In the genomic region with DNA sequence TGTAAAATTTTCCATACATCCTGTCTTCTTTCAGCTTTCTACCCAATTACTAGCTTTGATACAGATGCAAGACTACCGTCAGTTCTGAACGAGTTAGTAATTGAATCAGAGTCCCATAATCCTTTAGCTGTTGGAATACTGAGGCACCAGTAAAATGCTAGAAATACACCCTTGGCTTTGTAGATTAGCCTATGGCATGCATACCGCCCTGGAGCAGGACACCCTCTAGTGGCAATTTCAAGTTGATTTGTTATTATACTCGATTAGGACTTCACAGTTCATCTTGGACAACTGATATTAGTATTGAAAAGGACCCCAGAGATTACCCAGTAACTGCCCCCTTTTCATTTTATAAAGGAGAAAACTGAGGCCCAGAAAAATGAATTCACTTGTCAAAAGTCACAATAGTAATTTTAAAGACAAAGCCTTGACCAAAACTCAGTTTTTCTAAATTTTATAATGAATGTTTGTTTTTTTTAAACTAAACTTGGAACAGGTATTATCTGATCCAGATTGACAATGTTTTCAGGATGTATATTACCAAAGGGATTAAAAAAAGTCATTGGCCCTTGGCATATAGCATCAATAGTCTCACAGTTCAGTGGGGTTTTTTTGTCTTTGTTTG, we compare ENCODE assay signal across 1 cellular context.
TF ChIP-seq lines count a peak whose summit lies in the region.

No MANE protein-coding gene starts in this region.

TF ChIP-seq in GM12878, 131 proteins besides CTCF, POLR2A, EP300 and RAD21 (continued from another document):
- TF ChIP-seq, protein P1, sequence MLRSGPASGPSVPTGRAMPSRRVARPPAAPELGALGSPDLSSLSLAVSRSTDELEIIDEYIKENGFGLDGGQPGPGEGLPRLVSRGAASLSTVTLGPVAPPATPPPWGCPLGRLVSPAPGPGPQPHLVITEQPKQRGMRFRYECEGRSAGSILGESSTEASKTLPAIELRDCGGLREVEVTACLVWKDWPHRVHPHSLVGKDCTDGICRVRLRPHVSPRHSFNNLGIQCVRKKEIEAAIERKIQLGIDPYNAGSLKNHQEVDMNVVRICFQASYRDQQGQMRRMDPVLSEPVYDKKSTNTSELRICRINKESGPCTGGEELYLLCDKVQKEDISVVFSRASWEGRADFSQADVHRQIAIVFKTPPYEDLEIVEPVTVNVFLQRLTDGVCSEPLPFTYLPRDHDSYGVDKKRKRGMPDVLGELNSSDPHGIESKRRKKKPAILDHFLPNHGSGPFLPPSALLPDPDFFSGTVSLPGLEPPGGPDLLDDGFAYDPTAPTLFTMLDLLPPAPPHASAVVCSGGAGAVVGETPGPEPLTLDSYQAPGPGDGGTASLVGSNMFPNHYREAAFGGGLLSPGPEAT (IDR thresholded peaks at IDR 0.05; ENCODE audit: low read depth): 0 out of 2 replicates have a peak, but pooled peaks have one; percentile 27
- TF ChIP-seq MEF2B (IDR thresholded peaks at IDR 0.05; ENCODE audit: partially characterized antibody, poor library complexity, severe bottlenecking) (no peak), ZNF207 (IDR thresholded peaks at IDR 0.05; ENCODE audit: borderline replicate concordance) (peak; percentile 69; the same call in 1 of the 2 replicates), SMC3 (IDR thresholded peaks at IDR 0.05; ENCODE audit: borderline replicate concordance, low read length) (peak; percentile 88; the same call in 1 of the 2 replicates), RB1 (IDR thresholded peaks at IDR 0.05; ENCODE audit: borderline replicate concordance) (peak; percentile 74; the same call in 1 of the 2 replicates)
